Comparison of ENCODE assay signal across 8 cellular contexts in genomic region chr18:51110073-51110797, GRCh38.
DNase-seq lines count a peak whose midpoint lies in the region; ATAC-seq and TF ChIP-seq lines count a peak whose summit lies in the region.

No MANE protein-coding gene starts in this region.

- H3K9me3 Mint-ChIP-seq in progenitor cell of endocrine pancreas (ENCODE audit: low read depth) = no peaks in the 10 kb centered on the region

- peak; percentile 80 for ATAC-seq in GM19025 (IDR thresholded peaks at IDR 0.05; ENCODE audit: low read depth, unreplicated experiment)
- peak; percentile 85 for ATAC-seq in HG03139 (IDR thresholded peaks at IDR 0.05; ENCODE audit: unreplicated experiment)
- ATAC-seq in Right ventricle myocardium inferior = peak; percentile 87

- no peaks in the 10 kb centered on the region for H3K9me3 ChIP-seq in vagina

- intact Hi-C loops in Right ventricle myocardium inferior (cut with DNase I) (loop anchor here (2.0 to 10.0 kb wide), 3 partner anchors 85 to 427 kb away; partner anchors contain the start of gene MEX3C), vagina (cut with DNase I) (no loop called here)

- no peaks in the 10 kb centered on the region for H3K36me3 Mint-ChIP-seq in progenitor cell of endocrine pancreas (ENCODE audit: insufficient read depth)

- TF ChIP-seq POLR2A in vagina (IDR thresholded peaks at IDR 0.05) = no peak

- TF ChIP-seq CTCF in AG09319 (IDR thresholded peaks at IDR 0.05; ENCODE audit: low read depth, low read length) = peak; percentile 91
- peak; percentile 93 for TF ChIP-seq CTCF in progenitor cell of endocrine pancreas (IDR thresholded peaks at IDR 0.05; ENCODE audit: unreplicated experiment)
- peak; percentile 74 to 80 (median 79) for TF ChIP-seq CTCF in vagina (IDR thresholded peaks at IDR 0.05)

- H3K4me1 Mint-ChIP-seq in progenitor cell of endocrine pancreas (ENCODE audit: low read depth) = no peaks in the 10 kb centered on the region

- no peak overlapping the region for H3K27ac Mint-ChIP-seq in progenitor cell of endocrine pancreas

- no peaks in the 10 kb centered on the region for H3K4me1 ChIP-seq in vagina

- H3K27ac ChIP-seq in vagina = no peak overlapping the region

- no peaks in the 10 kb centered on the region for H3K36me3 ChIP-seq in vagina

- no peak overlapping the region for H3K4me3 ChIP-seq in vagina

- H3K4me3 Mint-ChIP-seq in progenitor cell of endocrine pancreas (ENCODE audit: low read depth) = no peak overlapping the region

- H3K27me3 ChIP-seq in vagina = no peaks in the 10 kb centered on the region

- peaks cover 4% of the 10 kb centered on the region for H3K27me3 Mint-ChIP-seq in progenitor cell of endocrine pancreas

- DNase-seq in AG09319 (ENCODE audit: extremely low read depth, low read depth) = no peak
- peak; percentile 75 for DNase-seq in RPMI8226
- DNase-seq in activated gamma-delta T cell treated with anti-CD3 and anti-CD28 coated beads, Interleukin-2, amount 50 U/mL, for 16 hours (ENCODE audit: low read depth) = peak; percentile 56
- DNase-seq in Right ventricle myocardium inferior (ENCODE audit: missing footprints) = peak; percentile 79
- peak; percentile 79 for DNase-seq in progenitor cell of endocrine pancreas (ENCODE audit: low spot score, unreplicated experiment)
- no peak for DNase-seq in vagina (ENCODE audit: extremely low spot score in 2 of 2)

Comparison
In these comparisons a context has a peak if more than half of its experiments do, and no peak if none do; other contexts are left out.
1. DNase-seq: peak in RPMI8226 (single experiment), activated gamma-delta T cell treated with anti-CD3 and anti-CD28 coated beads, Interleukin-2, amount 50 U/mL, for 16 hours (single experiment), Right ventricle myocardium inferior (single experiment) and progenitor cell of endocrine pancreas (single experiment); none in AG09319 (single experiment) and vagina (0 of 2).
2. Peak in every context shown above with its lines, with median percentiles within 50 percentile points of each other: CTCF ChIP-seq and ATAC-seq.